In genomic region chr15:67973846-67974245, GRCh38 we compare ENCODE assay signal across 7 cellular contexts.
"Had no signal": no experiment of that assay in that cellular context is flagged by ENCODE, and none has a peak within 500 bp of the region (broad histone marks: within the 10 kb centered on the region; RNA-seq: fewer than 3 reads in every experiment).

No MANE protein-coding gene starts in this region.

- H3K27ac ChIP-seq: HL-60 had no signal

- H3K4me2 ChIP-seq: GM23338 had no signal

- ATAC-seq: GM23338 had no signal

- H3K4me3 ChIP-seq: GM23338 had no signal

- DNase-seq: H9, HCEC 1CT, HFFc6, IMR-90, KBM-7 had no signal
